In genomic region chr6:166307082-166307980, GRCh38 we compare ENCODE assay signal across 8 cellular contexts. TPM values are rescaled to one million over a fixed set of nuclear protein-coding genes. Genes with fewer than 3 reads are reported as not detected.
DNase-seq lines count a peak whose midpoint lies in the region; ATAC-seq, FAIRE-seq and TF ChIP-seq lines count a peak whose summit lies in the region.

No MANE protein-coding gene starts in this region.

- H3K79me2 ChIP-seq in keratinocyte (ENCODE audit: control insufficient read depth, insufficient read depth, low read length) (no peaks in the 10 kb centered on the region), Karpas-422 (ENCODE audit: low read length) (no peaks in the 10 kb centered on the region)

- H3K9me2 ChIP-seq in Karpas-422 (replicated peaks; ENCODE audit: insufficient read depth, low read length): no peaks in the 10 kb centered on the region

- DNase-seq in AG04449 (ENCODE audit: low read depth, low spot score): no peak
- DNase-seq in activated naive CD4-positive, alpha-beta T cell treated with anti-CD3 and anti-CD28 coated beads, Interleukin-2, amount 10 ng/mL, durations not matched to agents 7 days and 5 days: peak; percentile 39
- DNase-seq in keratinocyte (ENCODE audit: low read depth, low spot score): no peak
- DNase-seq in Karpas-422: no peak
- DNase-seq in NCI-H345 (lab: John Stamatoyannopoulos, UW): no peak

- H4K20me1 ChIP-seq in keratinocyte (ENCODE audit: control insufficient read depth, extremely low read depth, insufficient read depth, low read length): no peaks in the 10 kb centered on the region
- H4K20me1 ChIP-seq in Karpas-422 (ENCODE audit: insufficient read depth, low read depth, low read length): no peaks in the 10 kb centered on the region

- H3K9me3 Mint-ChIP-seq in activated naive CD4-positive, alpha-beta T cell treated with anti-CD3 and anti-CD28 coated beads, Interleukin-2, amount 10 ng/mL, durations not matched to agents 7 days and 5 days: no peaks in the 10 kb centered on the region

- no peak for TF ChIP-seq CTCF in AG04449 (IDR thresholded peaks at IDR 0.05; ENCODE audit: insufficient read depth, low read length, missing control alignments)
- TF ChIP-seq CTCF in keratinocyte (optimal IDR thresholded peaks at IDR 0.05 in 1 of 3, IDR thresholded peaks at IDR 0.05 in 1 of 3, conservative IDR thresholded peaks at IDR 0.05 in 1 of 3; ENCODE audit: extremely low read depth in 1 of 3, insufficient read depth in 2 of 3, low read length in 3 of 3): no peak

- peak overlapping the region; percentile 25 for H3K4me3 ChIP-seq in AG04449 (ENCODE audit: low read depth, low read length)
- H3K4me3 ChIP-seq in keratinocyte (ENCODE audit: control insufficient read depth in 2 of 3, extremely low read depth in 1 of 3, insufficient read depth in 2 of 3, low read depth in 1 of 3, low read length in 3 of 3): peak overlapping the region in 1 of 3 experiments; percentile 8
- H3K4me3 ChIP-seq in subcutaneous abdominal adipose tissue (ENCODE audit: low read depth in 1 of 5, low read length in 5 of 5): peak overlapping the region in 4 of 5 donors; percentile 44 to 67 (median 54)
- H3K4me3 ChIP-seq in Karpas-422 (ENCODE audit: low read length): no peak overlapping the region

- no peak overlapping the region for H3K4me3 Mint-ChIP-seq in activated naive CD4-positive, alpha-beta T cell treated with anti-CD3 and anti-CD28 coated beads, Interleukin-2, amount 10 ng/mL, durations not matched to agents 7 days and 5 days

- H3K27me3 ChIP-seq in keratinocyte (ENCODE audit: control insufficient read depth, extremely low read depth, insufficient read depth, low read length) (peaks cover 42% of the 10 kb centered on the region), subcutaneous abdominal adipose tissue (ENCODE audit: control insufficient read depth in 5 of 5, insufficient read depth in 4 of 5, low read length in 5 of 5) (peaks cover 7 to 38% (median 25%) of the 10 kb centered on the region in 5 donors), Karpas-422 (ENCODE audit: low read length) (no peaks in the 10 kb centered on the region)

- POLR2A ChIA-PET in AG04449 (lab: Yijun Ruan, JAX): no interaction called here

- H2AFZ ChIP-seq in keratinocyte (ENCODE audit: control insufficient read depth, low read length) (peak overlapping the region; percentile 70), Karpas-422 (ENCODE audit: low read length) (no peak overlapping the region)

- peaks cover 73% of the 10 kb centered on the region for H3K27me3 Mint-ChIP-seq in activated naive CD4-positive, alpha-beta T cell treated with anti-CD3 and anti-CD28 coated beads, Interleukin-2, amount 10 ng/mL, durations not matched to agents 7 days and 5 days

- CTCF ChIA-PET in AG04449 (lab: Yijun Ruan, JAX): no interaction called here
- CTCF ChIA-PET in activated naive CD4-positive, alpha-beta T cell treated with anti-CD3 and anti-CD28 coated beads, Interleukin-2, amount 10 ng/mL, durations not matched to agents 7 days and 5 days (lab: Charles Lee): interaction anchor here (0.6 to 2.0 kb wide), 2 partner anchors 19 to 74 kb away, joined by 3 to 8 read pairs; no protein-coding TSS in a partner anchor

- no peaks in the 10 kb centered on the region for H3K9me1 ChIP-seq in keratinocyte (ENCODE audit: control insufficient read depth, extremely low read depth, insufficient read depth, low read length)

- H3K9me3 ChIP-seq in keratinocyte (ENCODE audit: control insufficient read depth, low read depth, low read length) (no peaks in the 10 kb centered on the region), subcutaneous abdominal adipose tissue (ENCODE audit: control insufficient read depth in 5 of 5, low read length in 5 of 5) (no peaks in the 10 kb centered on the region), Karpas-422 (ENCODE audit: low read length) (no peaks in the 10 kb centered on the region)

- H3K9ac ChIP-seq in keratinocyte (ENCODE audit: control insufficient read depth, extremely low read depth, insufficient read depth, low read length) (no peak overlapping the region), subcutaneous abdominal adipose tissue (ENCODE audit: low read length in 5 of 5) (no peak overlapping the region), Karpas-422 (ENCODE audit: low read length) (no peak overlapping the region)

- ATAC-seq in GM18511 (IDR thresholded peaks at IDR 0.05; ENCODE audit: unreplicated experiment): peak; percentile 36
- peak; percentile 24 for ATAC-seq in HG03097 (IDR thresholded peaks at IDR 0.05; ENCODE audit: low FRiP score, unreplicated experiment)

- peaks cover 3% of the 10 kb centered on the region for H3K4me1 Mint-ChIP-seq in activated naive CD4-positive, alpha-beta T cell treated with anti-CD3 and anti-CD28 coated beads, Interleukin-2, amount 10 ng/mL, durations not matched to agents 7 days and 5 days

- no peak for FAIRE-seq in keratinocyte (lab: Jason Lieb, UNC)

- H3K4me2 ChIP-seq in keratinocyte (ENCODE audit: control insufficient read depth, extremely low read depth, insufficient read depth, low read depth, low read length): peak overlapping the region; percentile 52
- H3K4me2 ChIP-seq in Karpas-422 (ENCODE audit: low read depth, low read length, poor library complexity, severe bottlenecking): no peak overlapping the region

- H3K27ac ChIP-seq in keratinocyte (ENCODE audit: control insufficient read depth, insufficient read depth, low read length) (no peak overlapping the region), subcutaneous abdominal adipose tissue (ENCODE audit: low read depth, low read length) (no peak overlapping the region), Karpas-422 (ENCODE audit: low read length) (no peak overlapping the region)

- H3K27ac Mint-ChIP-seq in activated naive CD4-positive, alpha-beta T cell treated with anti-CD3 and anti-CD28 coated beads, Interleukin-2, amount 10 ng/mL, durations not matched to agents 7 days and 5 days: no peak overlapping the region

- dilution Hi-C loops in keratinocyte (cut with MboI; ENCODE audit: extremely low pct_ligation_motif_present, low sequenced_read_pairs): no loop called here

- no peaks in the 10 kb centered on the region for H3K36me3 Mint-ChIP-seq in activated naive CD4-positive, alpha-beta T cell treated with anti-CD3 and anti-CD28 coated beads, Interleukin-2, amount 10 ng/mL, durations not matched to agents 7 days and 5 days

- H3K4me1 ChIP-seq in keratinocyte (ENCODE audit: control insufficient read depth, extremely low read depth, insufficient read depth, low read length): no peaks in the 10 kb centered on the region
- H3K4me1 ChIP-seq in subcutaneous abdominal adipose tissue (ENCODE audit: control insufficient read depth in 5 of 5, insufficient read depth in 5 of 5, low read length in 5 of 5): peaks cover 0 to 25% (median 21%) of the 10 kb centered on the region in 5 donors
- H3K4me1 ChIP-seq in Karpas-422 (ENCODE audit: low read length): peaks cover 6% of the 10 kb centered on the region

- H3K36me3 ChIP-seq in keratinocyte (ENCODE audit: control insufficient read depth in 2 of 2, extremely low read depth in 1 of 2, insufficient read depth in 2 of 2, low read length in 2 of 2) (no peaks in the 10 kb centered on the region), subcutaneous abdominal adipose tissue (ENCODE audit: control insufficient read depth in 5 of 5, insufficient read depth in 5 of 5, low read length in 5 of 5) (no peaks in the 10 kb centered on the region), Karpas-422 (ENCODE audit: insufficient read depth, low read length) (no peaks in the 10 kb centered on the region)

RNA-seq across cellular contexts. Expression of gene PRR18, which starts 0.9 kb away (rescaled TPM):
- not detected in 3 replicates for polyA plus RNA-seq in keratinocyte
- not detected for polyA plus RNA-seq in keratinocyte (2011; ENCODE audit: low read depth)
- polyA plus RNA-seq in keratinocyte (2011; cell fraction: cytosol; rRNA removed): not detected in 2 replicates
- polyA plus RNA-seq in keratinocyte (2011; cell fraction: nucleus; rRNA removed): not detected in 2 replicates
- not detected in 2 replicates for polyA plus RNA-seq in keratinocyte (2012; ENCODE audit: low replicate concordance)
- polyA minus RNA-seq in keratinocyte: not detected in 3 replicates
- not detected for polyA minus RNA-seq in keratinocyte (2011; cell fraction: cytosol; rRNA and poly(A)+ RNA removed)
- not detected in 2 replicates for polyA minus RNA-seq in keratinocyte (2011; cell fraction: nucleus; rRNA and poly(A)+ RNA removed)
- total RNA-seq in Karpas-422 (2014; rRNA removed; shearing (Covaris generic); ENCODE audit: low replicate concordance): 0.14 TPM in 1 of 2 replicates, not detected in the other

RNA-seq across cellular contexts. Expression of gene SFT2D1, which starts 35.0 kb away (rescaled TPM):
- polyA plus RNA-seq in keratinocyte: 46.6 to 84.3 TPM (median 58.8 TPM) in 3 replicates
- polyA plus RNA-seq in keratinocyte (2011; ENCODE audit: low read depth): 10.1 TPM
- polyA plus RNA-seq in keratinocyte (2011; cell fraction: cytosol; rRNA removed): 45.1 and 82.7 TPM in 2 replicates
- 51.2 and 67.7 TPM in 2 replicates for polyA plus RNA-seq in keratinocyte (2011; cell fraction: nucleus; rRNA removed)
- polyA plus RNA-seq in keratinocyte (2012; ENCODE audit: low replicate concordance): 44.4 and 48.0 TPM in 2 replicates
- 18.2 to 34.5 TPM (median 23.5 TPM) in 3 replicates for polyA minus RNA-seq in keratinocyte
- 22.1 TPM for polyA minus RNA-seq in keratinocyte (2011; cell fraction: cytosol; rRNA and poly(A)+ RNA removed)
- polyA minus RNA-seq in keratinocyte (2011; cell fraction: nucleus; rRNA and poly(A)+ RNA removed): 9.1 and 20.2 TPM in 2 replicates
- total RNA-seq in Karpas-422 (2014; rRNA removed; shearing (Covaris generic); ENCODE audit: low replicate concordance): 71.6 and 119 TPM in 2 replicates
